8 cellular contexts compared by ENCODE assay signal in genomic region chr6:149317656-149318571, GRCh38. TPM values are rescaled to one million over a fixed set of nuclear protein-coding genes. Genes with fewer than 3 reads are reported as not detected.
DNase-seq lines count a peak whose midpoint lies in the region; ATAC-seq and TF ChIP-seq lines count a peak whose summit lies in the region.

TAB2 (plus strand) TSS chr6:149317712; CDS start chr6:149369998, 52,286 bp downstream.

- no peaks in the 10 kb centered on the region for H3K9me3 ChIP-seq in liver (ENCODE audit: control insufficient read depth in 4 of 4, low read length in 3 of 4)

- peaks cover 3% of the 10 kb centered on the region for H3K9me3 Mint-ChIP-seq in Calu3 (ENCODE audit: low read depth, unreplicated experiment)

- no peaks in the 10 kb centered on the region for H3K27me3 ChIP-seq in liver (ENCODE audit: control insufficient read depth in 4 of 4, insufficient read depth in 4 of 4, low read length in 3 of 4)

- ATAC-seq in GM21717 (IDR thresholded peaks at IDR 0.05; ENCODE audit: unreplicated experiment): peak; percentile 33

- intact Hi-C loops in Calu3 (cut with micrococcal nuclease; ENCODE audit: unreplicated experiment): loop anchor here (5.0 kb wide), 1 partner anchor 86 kb away; no protein-coding TSS in a partner anchor

- peak within 1 kb of the TSS; percentile 91 to 98 (median 97) for H3K4me3 ChIP-seq in liver (ENCODE audit: low read depth in 1 of 3, low read length in 3 of 3)

- peaks cover 5 to 32% (median 14%) of the 10 kb centered on the region in 4 donors for H3K4me1 ChIP-seq in liver (ENCODE audit: control insufficient read depth in 4 of 4, insufficient read depth in 4 of 4, low read length in 3 of 4)

- peak within 1 kb of the TSS; percentile 83 for H3K4me3 Mint-ChIP-seq in Calu3 (ENCODE audit: low read depth, unreplicated experiment)

- no peaks in the 10 kb centered on the region for H3K27me3 Mint-ChIP-seq in Calu3 (ENCODE audit: unreplicated experiment)

- CTCF ChIA-PET in Calu3 (lab: Charles Lee): interaction anchor here (0.5 to 0.6 kb wide), 3 partner anchors 63 to 248 kb away, joined by 3 to 5 read pairs (median 3); partner anchors contain the start of gene GINM1

- TF ChIP-seq RAD21 in liver (IDR thresholded peaks at IDR 0.05): no peak

- WGBS in liver: under 1% methylated on average over 92 of the region's 92 CpGs

- H3K9ac ChIP-seq in liver (ENCODE audit: low read depth in 1 of 2, low read length in 2 of 2): peak within 1 kb of the TSS; percentile 79 to 81

- H3K36me3 ChIP-seq in liver (ENCODE audit: control insufficient read depth in 4 of 4, insufficient read depth in 3 of 4, low read depth in 1 of 4, low read length in 3 of 4): no peaks in the 10 kb centered on the region

- H3K4me1 Mint-ChIP-seq in Calu3 (ENCODE audit: low read depth, unreplicated experiment): peaks cover 10% of the 10 kb centered on the region

- H3K36me3 Mint-ChIP-seq in Calu3 (ENCODE audit: insufficient read depth, unreplicated experiment): peaks cover 29% of the 10 kb centered on the region

- BruUV-seq in Calu3 (replicated peaks; lab: Mats Ljungman, UMichigan): no TSS peak

- DNase-seq in Calu3 (peak; percentile 20), Kasumi-1 (lab: John Stamatoyannopoulos, UW) (peak; percentile 26 to 32), cerebellum (ENCODE audit: low spot score) (peak; percentile 37), HPDE6-E6E7 (ENCODE audit: extremely low spot score) (no peak)
- peak; percentile 77 for DNase-seq in activated CD4-positive, CD25-positive, alpha-beta regulatory T cell treated with anti-CD3 and anti-CD28 coated beads, Interleukin-2, amount 50 U/mL, for 72 hours
- peak; percentile 66 to 69 for DNase-seq in stimulated activated CD4-positive, alpha-beta T cell treated with anti-CD3 and anti-CD28 coated beads, Interleukin-2, amount 100 ng/mL, for 48 hours

- peak within 1 kb of the TSS; percentile 71 for H3K27ac Mint-ChIP-seq in Calu3 (ENCODE audit: unreplicated experiment)

- peak within 1 kb of the TSS; percentile 96 to 98 for H3K27ac ChIP-seq in liver (ENCODE audit: low read depth in 1 of 2, low read length in 2 of 2)

- TF ChIP-seq CTCF in Calu3 (IDR thresholded peaks at IDR 0.05; ENCODE audit: unreplicated experiment) (no peak), liver (IDR thresholded peaks at IDR 0.05; ENCODE audit: low read depth, low read length, missing input control) (peak; percentile 5)

TF ChIP-seq in liver, 16 proteins besides CTCF, POLR2A, EP300 and RAD21:
- TF ChIP-seq EGR1 (IDR thresholded peaks at IDR 0.05; ENCODE audit: low read depth in 2 of 2) (no peak), HNF4G (IDR thresholded peaks at IDR 0.05) (no peak), NR2F2 (IDR thresholded peaks at IDR 0.05) (no peak), ZBTB33 (IDR thresholded peaks at IDR 0.05) (no peak), REST (IDR thresholded peaks at IDR 0.05) (no peak), RXRA (IDR thresholded peaks at IDR 0.05) (no peak), JUND (IDR thresholded peaks at IDR 0.05) (no peak), SP1 (IDR thresholded peaks at IDR 0.05) (no peak), FOXA2 (IDR thresholded peaks at IDR 0.05) (no peak), HNF4A (conservative IDR thresholded peaks at IDR 0.05) (no peak), MAX (IDR thresholded peaks at IDR 0.05) (no peak), FOXA1 (IDR thresholded peaks at IDR 0.05) (no peak), GABPA (IDR thresholded peaks at IDR 0.05 in 1 of 2, conservative IDR thresholded peaks at IDR 0.05 in 1 of 2) (no peak), TAF1 (conservative IDR thresholded peaks at IDR 0.05) (no peak), YY1 (IDR thresholded peaks at IDR 0.05) (no peak), ATF3 (IDR thresholded peaks at IDR 0.05) (no peak)
TF ChIP-seq in liver: peak in this region for 0.

RNA-seq across cellular contexts. Expression of gene TAB2, which starts in this region (rescaled TPM):
- total RNA-seq in Calu3 (2022): 35.7 and 38.1 TPM in 2 replicates
- total RNA-seq in cerebellum: 52.2 TPM
- 10 to 100 TPM; 23.9 to 25.6 TPM for total RNA-seq in liver
- polyA plus RNA-seq in liver: 10 to 100 TPM; 10.5 to 12.1 TPM
